20 cellular contexts compared by ENCODE assay signal in genomic region chr1:92274939-92275338, GRCh38. TPM values are rescaled to one million over a fixed set of nuclear protein-coding genes. Genes with fewer than 3 reads are reported as not detected.
DNase-seq lines count a peak whose midpoint lies in the region; ATAC-seq, FAIRE-seq and TF ChIP-seq lines count a peak whose summit lies in the region.
"Had no signal": no experiment of that assay in that cellular context is flagged by ENCODE, and none has a peak within 500 bp of the region (broad histone marks: within the 10 kb centered on the region; RNA-seq: fewer than 3 reads in every experiment).

No MANE protein-coding gene starts in this region.

- H3K36me3 Mint-ChIP-seq in activated T-helper 17 cell treated with anti-CD3 and anti-CD28 coated beads, Interleukin-2, amount 50 U/mL, for 72 hours (ENCODE audit: low read depth), result peaks cover 81% of the 10 kb centered on the region

- TF ChIP-seq POLR2A in H54 (IDR thresholded peaks at IDR 0.05; ENCODE audit: low read depth, low read length), result no peak

- ATAC-seq in activated T-helper 17 cell treated with anti-CD3 and anti-CD28 coated beads, Interleukin-2, amount 50 U/mL, for 72 hours (replicated peaks), result no peak
- ATAC-seq in HG03139 (IDR thresholded peaks at IDR 0.05; ENCODE audit: unreplicated experiment), result no peak
- ATAC-seq: activated naive CD8-positive, alpha-beta T cell treated with anti-CD3 and anti-CD28 coated beads, Interleukin-2, amount 50 U/mL, for 24 hours; HCT116 had no signal

- H3K4me3 Mint-ChIP-seq in activated T-helper 17 cell treated with anti-CD3 and anti-CD28 coated beads, Interleukin-2, amount 50 U/mL, for 72 hours, result no peak overlapping the region
- H3K4me3 Mint-ChIP-seq: activated naive CD8-positive, alpha-beta T cell treated with anti-CD3 and anti-CD28 coated beads, Interleukin-2, amount 50 U/mL, for 24 hours had no signal

- H3K4me1 Mint-ChIP-seq in activated T-helper 17 cell treated with anti-CD3 and anti-CD28 coated beads, Interleukin-2, amount 50 U/mL, for 72 hours, result peaks cover 12% of the 10 kb centered on the region
- H3K4me1 Mint-ChIP-seq: activated naive CD8-positive, alpha-beta T cell treated with anti-CD3 and anti-CD28 coated beads, Interleukin-2, amount 50 U/mL, for 24 hours had no signal

- H3K27ac Mint-ChIP-seq in activated T-helper 17 cell treated with anti-CD3 and anti-CD28 coated beads, Interleukin-2, amount 50 U/mL, for 72 hours, result peak overlapping the region; percentile 0
- H3K27ac Mint-ChIP-seq: activated naive CD8-positive, alpha-beta T cell treated with anti-CD3 and anti-CD28 coated beads, Interleukin-2, amount 50 U/mL, for 24 hours had no signal

- DNase-seq in H54 (ENCODE audit: insufficient read length, low spot score), result peak; percentile 22
- peak; percentile 12 for DNase-seq in fibroblast of peridontal ligament (ENCODE audit: extremely low read depth)
- peak; percentile 63 for DNase-seq in renal cortical epithelial cell (ENCODE audit: low read depth)
- DNase-seq in NCI-H2107 (lab: John Stamatoyannopoulos, UW), result no peak
- no peak for DNase-seq in NCI-H446 treated with DMSO at 0.1 percent for 48 hours (lab: John Stamatoyannopoulos, UW)
- DNase-seq: activated CD4-positive, alpha-beta T cell treated with anti-CD3 and anti-CD28 coated beads for 1 hour; activated naive CD8-positive, alpha-beta T cell treated with anti-CD3 and anti-CD28 coated beads, Interleukin-2, amount 50 U/mL, for 24 hours; BE2C; erythroblast; OCI-M1; retina; SHP77; SW 1271 had no signal

- peak; percentile 70 for FAIRE-seq in H54 (lab: Jason Lieb, UNC)
- FAIRE-seq: GM18507 had no signal

- no peaks in the 10 kb centered on the region for H3K27me3 Mint-ChIP-seq in activated T-helper 17 cell treated with anti-CD3 and anti-CD28 coated beads, Interleukin-2, amount 50 U/mL, for 72 hours
- H3K27me3 Mint-ChIP-seq: activated naive CD8-positive, alpha-beta T cell treated with anti-CD3 and anti-CD28 coated beads, Interleukin-2, amount 50 U/mL, for 24 hours had no signal

- no peaks in the 10 kb centered on the region for H3K9me3 Mint-ChIP-seq in activated T-helper 17 cell treated with anti-CD3 and anti-CD28 coated beads, Interleukin-2, amount 50 U/mL, for 72 hours
- H3K9me3 Mint-ChIP-seq: activated naive CD8-positive, alpha-beta T cell treated with anti-CD3 and anti-CD28 coated beads, Interleukin-2, amount 50 U/mL, for 24 hours had no signal

RNA-seq across cellular contexts. Expression of gene GLMN, which starts 23.8 kb away (rescaled TPM):
- 10 to 100 TPM; 19.7 to 25.8 TPM for total RNA-seq in activated T-helper 17 cell treated with anti-CD3 and anti-CD28 coated beads, Interleukin-2, amount 50 U/mL, for 72 hours
- 11.2 and 15.3 TPM in 2 replicates for total RNA-seq in renal cortical epithelial cell

RNA-seq across cellular contexts. Expression of gene RPAP2, which starts 23.9 kb away (rescaled TPM):
- total RNA-seq in activated T-helper 17 cell treated with anti-CD3 and anti-CD28 coated beads, Interleukin-2, amount 50 U/mL, for 72 hours, result 10 to 100 TPM; 25.6 to 29.0 TPM
- 13.9 and 26.4 TPM in 2 replicates for total RNA-seq in renal cortical epithelial cell

RNA-seq across cellular contexts. Expression of gene C1orf146, which starts 57.2 kb away (rescaled TPM):
- not detected for total RNA-seq in activated T-helper 17 cell treated with anti-CD3 and anti-CD28 coated beads, Interleukin-2, amount 50 U/mL, for 72 hours
- total RNA-seq in renal cortical epithelial cell, result not detected in 2 replicates
- total RNA-seq: cardiac septum, lower leg skin, ureter had no signal

Comparison
In these comparisons a context has a peak if more than half of its experiments do, and no peak if none do; other contexts are left out.
1. DNase-seq: peak in H54 (single experiment), fibroblast of peridontal ligament (single experiment) and renal cortical epithelial cell (single experiment); none in NCI-H2107 (single experiment) and NCI-H446 treated with DMSO at 0.1 percent for 48 hours (single experiment).